ENCODE assay signal across 1 cellular context in genomic region chr4:182628540-182628939, GRCh38.
TF ChIP-seq lines count a peak whose summit lies in the region.

No MANE protein-coding gene starts in this region.

TF ChIP-seq in GM23338, 12 proteins besides CTCF, POLR2A, EP300 and RAD21 (continued from another document):
- TF ChIP-seq REST (IDR thresholded peaks at IDR 0.05; ENCODE audit: unreplicated experiment) = no peak
- no peak for TF ChIP-seq POLR2AphosphoS5 (IDR thresholded peaks at IDR 0.05; ENCODE audit: low read depth)
- TF ChIP-seq CREB1 (CRISPR knock-in tag; IDR thresholded peaks at IDR 0.05; ENCODE audit: low read depth) = no peak
- TF ChIP-seq STAT1 (IDR thresholded peaks at IDR 0.05; ENCODE audit: unreplicated experiment) = no peak
- no peak for TF ChIP-seq NANOG (IDR thresholded peaks at IDR 0.05; ENCODE audit: borderline replicate concordance)
- TF ChIP-seq ZNF114 (CRISPR knock-in tag; IDR thresholded peaks at IDR 0.05) = no peak
- no peak for TF ChIP-seq ETS1 (IDR thresholded peaks at IDR 0.05)
- TF ChIP-seq EZH2phosphoT487 (IDR thresholded peaks at IDR 0.05; ENCODE audit: unreplicated experiment) = no peak
- no peak for TF ChIP-seq JUNB (IDR thresholded peaks at IDR 0.05; ENCODE audit: unreplicated experiment)
